Comparison of ENCODE assay signal across 8 cellular contexts in the genomic region with DNA sequence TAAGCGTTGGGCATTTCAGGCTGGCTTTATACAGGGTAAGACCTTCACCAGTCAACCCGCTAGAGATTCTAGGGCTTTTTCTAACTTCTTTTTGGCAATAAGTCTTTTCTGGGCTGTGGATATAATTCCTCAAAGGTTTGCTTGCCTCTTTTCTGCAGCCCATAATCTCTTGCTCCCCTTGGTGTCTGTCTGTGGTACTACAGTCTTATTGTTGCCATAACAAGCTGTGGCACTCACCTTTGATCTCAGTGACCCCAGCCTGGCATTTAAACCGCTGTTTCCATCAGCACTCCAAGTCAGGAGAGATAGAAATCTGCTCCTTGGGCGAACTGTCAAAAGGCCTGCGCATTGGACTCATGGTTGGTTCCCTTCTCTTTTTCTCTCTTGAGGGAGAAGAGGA. TPM values are rescaled to one million over a fixed set of nuclear protein-coding genes. Genes with fewer than 3 reads are reported as not detected.
DNase-seq lines count a peak whose midpoint lies in the region; ATAC-seq and TF ChIP-seq lines count a peak whose summit lies in the region.

No MANE protein-coding gene starts in this region.

- TF ChIP-seq CTCF in Loucy (conservative IDR thresholded peaks at IDR 0.05; ENCODE audit: low read length) (peak; percentile 61), colonic mucosa (IDR thresholded peaks at IDR 0.05) (peak; percentile 44), progenitor cell of endocrine pancreas (IDR thresholded peaks at IDR 0.05; ENCODE audit: unreplicated experiment) (peak; percentile 34), prostate gland (IDR thresholded peaks at IDR 0.05) (peak in 1 of 4 experiments; percentile 19)

- H3K36me3 ChIP-seq in Loucy (ENCODE audit: insufficient read depth, low read length) (no peaks in the 10 kb centered on the region), colonic mucosa (no peaks in the 10 kb centered on the region), prostate gland (no peaks in the 10 kb centered on the region)

- peaks cover 43% of the 10 kb centered on the region for H3K9me3 Mint-ChIP-seq in progenitor cell of endocrine pancreas (ENCODE audit: low read depth)

- no peaks in the 10 kb centered on the region for H3K27me3 Mint-ChIP-seq in progenitor cell of endocrine pancreas

- intact Hi-C loops in Right ventricle myocardium superior (cut with DNase I) = no loop called here
- intact Hi-C loops in left ventricle myocardium superior (cut with micrococcal nuclease) = no loop called here
- intact Hi-C loops in colonic mucosa (cut with DNase I) = no loop called here
- intact Hi-C loops in prostate gland (cut with DNase I) = no loop called here

- H3K4me3 ChIP-seq in Loucy (ENCODE audit: low read length, poor library complexity, severe bottlenecking) (no peak overlapping the region), colonic mucosa (no peak overlapping the region), prostate gland (no peak overlapping the region)

- no peaks in the 10 kb centered on the region for H3F3A ChIP-seq in Loucy (ENCODE audit: low read depth)

- no peaks in the 10 kb centered on the region for H3K4me1 Mint-ChIP-seq in progenitor cell of endocrine pancreas (ENCODE audit: low read depth)

- no peak overlapping the region for H3K4me2 ChIP-seq in Loucy (ENCODE audit: low read depth, low read length, poor library complexity, severe bottlenecking)

- H3K9ac ChIP-seq in Loucy (ENCODE audit: low read depth, low read length, poor library complexity, severe bottlenecking) (no peak overlapping the region), colonic mucosa (ENCODE audit: low read depth in 2 of 2, low read length in 2 of 2) (no peak overlapping the region)

- H3K9me2 ChIP-seq in Loucy (replicated peaks; ENCODE audit: low read depth, low read length) = no peaks in the 10 kb centered on the region

- H3K27me3 ChIP-seq in Loucy (ENCODE audit: insufficient read depth, low read length, poor library complexity, severe bottlenecking) (no peaks in the 10 kb centered on the region), colonic mucosa (no peaks in the 10 kb centered on the region), prostate gland (replicated peaks; ENCODE audit: insufficient read depth) (no peaks in the 10 kb centered on the region)

- H3K79me2 ChIP-seq in Loucy (ENCODE audit: insufficient read depth, low read length) = no peaks in the 10 kb centered on the region

- H3K9me3 ChIP-seq in Loucy (ENCODE audit: insufficient read depth, low read depth, low read length) (no peaks in the 10 kb centered on the region), colonic mucosa (no peaks in the 10 kb centered on the region), prostate gland (no peaks in the 10 kb centered on the region)

- H2AFZ ChIP-seq in Loucy (ENCODE audit: low read length) = no peak overlapping the region

- H3K4me1 ChIP-seq in Loucy (ENCODE audit: insufficient read depth, low read length, poor library complexity, severe bottlenecking) = no peaks in the 10 kb centered on the region
- H3K4me1 ChIP-seq in colonic mucosa = no peaks in the 10 kb centered on the region
- no peaks in the 10 kb centered on the region for H3K4me1 ChIP-seq in prostate gland (replicated peaks)

- no peak overlapping the region for H3K27ac Mint-ChIP-seq in progenitor cell of endocrine pancreas

- TF ChIP-seq POLR2A in prostate gland (IDR thresholded peaks at IDR 0.05) = no peak

- WGBS in prostate gland = 79% methylated on average over 5 of the region's 5 CpGs

- peaks cover 8% of the 10 kb centered on the region for H3K36me3 Mint-ChIP-seq in progenitor cell of endocrine pancreas (ENCODE audit: insufficient read depth)

- no peaks in the 10 kb centered on the region for H4K20me1 ChIP-seq in Loucy (ENCODE audit: insufficient read depth, low read length, poor library complexity, severe bottlenecking)

- H3K27ac ChIP-seq in colonic mucosa = no peak overlapping the region
- H3K27ac ChIP-seq in prostate gland = no peak overlapping the region

- no peak overlapping the region for H3K4me3 Mint-ChIP-seq in progenitor cell of endocrine pancreas (ENCODE audit: low read depth)

- ATAC-seq in Right ventricle myocardium superior (ENCODE audit: poor library complexity) = peak; percentile 48
- ATAC-seq in left ventricle myocardium superior = no peak

- DNase-seq in Right ventricle myocardium superior = no peak
- no peak for DNase-seq in left ventricle myocardium superior
- DNase-seq in colonic mucosa = peak; percentile 30
- no peak for DNase-seq in progenitor cell of endocrine pancreas (ENCODE audit: low spot score, unreplicated experiment)
- no peak for DNase-seq in prostate gland (ENCODE audit: low spot score)
- no peak for DNase-seq in NCI-H2029 (lab: John Stamatoyannopoulos, UW)
- DNase-seq in nucleus accumbens (lab: John Stamatoyannopoulos, UW) = no peak

RNA-seq across cellular contexts. Expression of a gene that starts 14.5 kb away (rescaled TPM):
- 26.0 TPM for total RNA-seq in Right ventricle myocardium superior
- total RNA-seq in left ventricle myocardium superior = 29.2 TPM
- 10 to 100 TPM; 23.8 to 34.1 TPM for total RNA-seq in colonic mucosa
- total RNA-seq in progenitor cell of endocrine pancreas = 27.3 and 29.5 TPM in 2 replicates
- total RNA-seq in prostate gland = 10 to 100 TPM; 24.3 to 30.5 TPM

RNA-seq across cellular contexts. Expression of a gene that starts 57.6 kb away (rescaled TPM):
- total RNA-seq in Right ventricle myocardium superior (not detected), left ventricle myocardium superior (not detected), colonic mucosa (under 1 TPM in 1 of 2 donors, not detected in 1; 0.15 TPM), progenitor cell of endocrine pancreas (not detected in 2 replicates), prostate gland (1 to 10 TPM in 1 of 2 donors, not detected in 1; 1.1 TPM)
